Comparison of ENCODE assay signal across 10 cellular contexts in genomic region chr11:111378185-111378772, GRCh38. TPM values are rescaled to one million over a fixed set of nuclear protein-coding genes. Genes with fewer than 3 reads are reported as not detected.
DNase-seq lines count a peak whose midpoint lies in the region; ATAC-seq lines count a peak whose summit lies in the region.
"Had no signal": no experiment of that assay in that cellular context is flagged by ENCODE, and none has a peak within 500 bp of the region (broad histone marks: within the 10 kb centered on the region; RNA-seq: fewer than 3 reads in every experiment).

No MANE protein-coding gene starts in this region.

- no peak for DNase-seq in activated naive CD4-positive, alpha-beta T cell treated with anti-CD3 and anti-CD28 coated beads for 36 hours
- no peak for DNase-seq in activated naive CD4-positive, alpha-beta T cell treated with anti-CD3 and anti-CD28 coated beads, Interleukin-2, amount 50 U/mL, for 16 hours
- no peak for DNase-seq in stimulated activated effector memory CD8-positive, alpha-beta T cell treated with anti-CD3 and anti-CD28 coated beads, Interleukin-12 subunit alpha, Interleukin-12 subunit beta, amount 100 ng/mL, for 72 hours (ENCODE audit: low spot score in 2 of 2)
- DNase-seq in GM19240 (ENCODE audit: insufficient read length, low spot score) (no peak), posterior vena cava (ENCODE audit: low spot score) (no peak)

- peaks cover 58% of the 10 kb centered on the region for H3K4me1 Mint-ChIP-seq in activated naive CD4-positive, alpha-beta T cell treated with anti-CD3 and anti-CD28 coated beads for 36 hours (ENCODE audit: low read depth)
- H3K4me1 Mint-ChIP-seq in activated T-helper 17 cell treated with anti-CD3 and anti-CD28 coated beads, Interleukin-2, amount 50 U/mL, for 72 hours, result peaks cover 27% of the 10 kb centered on the region
- peaks cover 23% of the 10 kb centered on the region for H3K4me1 Mint-ChIP-seq in stimulated activated effector memory CD8-positive, alpha-beta T cell treated with anti-CD3 and anti-CD28 coated beads, Interleukin-12 subunit alpha, Interleukin-12 subunit beta, amount 100 ng/mL, for 72 hours

- no peaks in the 10 kb centered on the region for H3K9me3 Mint-ChIP-seq in activated naive CD4-positive, alpha-beta T cell treated with anti-CD3 and anti-CD28 coated beads for 36 hours
- no peaks in the 10 kb centered on the region for H3K9me3 Mint-ChIP-seq in activated T-helper 17 cell treated with anti-CD3 and anti-CD28 coated beads, Interleukin-2, amount 50 U/mL, for 72 hours
- no peaks in the 10 kb centered on the region for H3K9me3 Mint-ChIP-seq in stimulated activated effector memory CD8-positive, alpha-beta T cell treated with anti-CD3 and anti-CD28 coated beads, Interleukin-12 subunit alpha, Interleukin-12 subunit beta, amount 100 ng/mL, for 72 hours

- no peak overlapping the region for H3K4me3 Mint-ChIP-seq in activated naive CD4-positive, alpha-beta T cell treated with anti-CD3 and anti-CD28 coated beads for 36 hours
- H3K4me3 Mint-ChIP-seq in activated T-helper 17 cell treated with anti-CD3 and anti-CD28 coated beads, Interleukin-2, amount 50 U/mL, for 72 hours, result peak overlapping the region; percentile 79
- peak overlapping the region; percentile 56 for H3K4me3 Mint-ChIP-seq in stimulated activated effector memory CD8-positive, alpha-beta T cell treated with anti-CD3 and anti-CD28 coated beads, Interleukin-12 subunit alpha, Interleukin-12 subunit beta, amount 100 ng/mL, for 72 hours

- intact Hi-C loops in activated naive CD4-positive, alpha-beta T cell treated with anti-CD3 and anti-CD28 coated beads for 36 hours (cut with micrococcal nuclease), result loop anchor here (1.0 to 10.0 kb wide), 6 partner anchors 36 to 946 kb away; partner anchors contain the start of genes DIXDC1, PPP2R1B and SIK2
- intact Hi-C loops in posterior vena cava (cut with DNase I), result no loop called here

- peak overlapping the region; percentile 86 for H3K27ac Mint-ChIP-seq in activated naive CD4-positive, alpha-beta T cell treated with anti-CD3 and anti-CD28 coated beads for 36 hours
- H3K27ac Mint-ChIP-seq in activated T-helper 17 cell treated with anti-CD3 and anti-CD28 coated beads, Interleukin-2, amount 50 U/mL, for 72 hours, result peak overlapping the region; percentile 94
- peak overlapping the region; percentile 79 for H3K27ac Mint-ChIP-seq in stimulated activated effector memory CD8-positive, alpha-beta T cell treated with anti-CD3 and anti-CD28 coated beads, Interleukin-12 subunit alpha, Interleukin-12 subunit beta, amount 100 ng/mL, for 72 hours

- CTCF ChIA-PET in activated naive CD4-positive, alpha-beta T cell treated with anti-CD3 and anti-CD28 coated beads for 36 hours (lab: Charles Lee), result interaction anchor here (0.6 to 1.9 kb wide), 3 partner anchors 68 to 101 kb away, joined by 3 to 6 read pairs (median 6); no protein-coding TSS in a partner anchor

- no peaks in the 10 kb centered on the region for H3K27me3 Mint-ChIP-seq in activated naive CD4-positive, alpha-beta T cell treated with anti-CD3 and anti-CD28 coated beads for 36 hours (ENCODE audit: low read depth)
- H3K27me3 Mint-ChIP-seq in activated T-helper 17 cell treated with anti-CD3 and anti-CD28 coated beads, Interleukin-2, amount 50 U/mL, for 72 hours, result no peaks in the 10 kb centered on the region

- H3K36me3 Mint-ChIP-seq in activated naive CD4-positive, alpha-beta T cell treated with anti-CD3 and anti-CD28 coated beads for 36 hours (ENCODE audit: low read depth), result no peaks in the 10 kb centered on the region
- peaks cover 17% of the 10 kb centered on the region for H3K36me3 Mint-ChIP-seq in activated T-helper 17 cell treated with anti-CD3 and anti-CD28 coated beads, Interleukin-2, amount 50 U/mL, for 72 hours (ENCODE audit: low read depth)
- H3K36me3 Mint-ChIP-seq in stimulated activated effector memory CD8-positive, alpha-beta T cell treated with anti-CD3 and anti-CD28 coated beads, Interleukin-12 subunit alpha, Interleukin-12 subunit beta, amount 100 ng/mL, for 72 hours, result no peaks in the 10 kb centered on the region

- ATAC-seq in HG03025 (IDR thresholded peaks at IDR 0.05; ENCODE audit: low FRiP score, unreplicated experiment) (peak; percentile 3), HG03135 (IDR thresholded peaks at IDR 0.05; ENCODE audit: unreplicated experiment) (no peak)
- no peak for ATAC-seq in activated T-helper 17 cell treated with anti-CD3 and anti-CD28 coated beads, Interleukin-2, amount 50 U/mL, for 72 hours (replicated peaks)
- ATAC-seq in stimulated activated effector memory CD8-positive, alpha-beta T cell treated with anti-CD3 and anti-CD28 coated beads, Interleukin-12 subunit alpha, Interleukin-12 subunit beta, amount 100 ng/mL, for 72 hours, result no peak
- ATAC-seq: left lobe of liver had no signal

RNA-seq across cellular contexts. Expression of gene POU2AF1, which starts 0.8 kb away (rescaled TPM):
- under 1 TPM; 0.48 to 0.62 TPM for total RNA-seq in activated naive CD4-positive, alpha-beta T cell treated with anti-CD3 and anti-CD28 coated beads for 36 hours
- total RNA-seq in activated T-helper 17 cell treated with anti-CD3 and anti-CD28 coated beads, Interleukin-2, amount 50 U/mL, for 72 hours, result 10 to 100 TPM in 1 of 2 donors, 1 to 10 TPM in 1; 6.4 to 36.6 TPM
- under 1 TPM; 0.23 to 0.38 TPM for total RNA-seq in posterior vena cava
- total RNA-seq: IMR-90 had no signal

Comparison
In these comparisons a context has a peak if more than half of its experiments do, and no peak if none do; other contexts are left out.
1. RNA of gene POU2AF1, which starts 0.8 kb away (total RNA-seq): 6.4 to 36.6 TPM in activated T-helper 17 cell treated with anti-CD3 and anti-CD28 coated beads, Interleukin-2, amount 50 U/mL, for 72 hours; 0.48 to 0.62 TPM in activated naive CD4-positive, alpha-beta T cell treated with anti-CD3 and anti-CD28 coated beads for 36 hours and 0.23 to 0.38 TPM in posterior vena cava; every median in the first group is over 4 times any median in the second.
2. Peak in every context shown above with its lines, with median percentiles within 50 percentile points of each other: H3K27ac Mint-ChIP-seq.